20 cellular contexts compared by ENCODE assay signal in the genomic region with DNA sequence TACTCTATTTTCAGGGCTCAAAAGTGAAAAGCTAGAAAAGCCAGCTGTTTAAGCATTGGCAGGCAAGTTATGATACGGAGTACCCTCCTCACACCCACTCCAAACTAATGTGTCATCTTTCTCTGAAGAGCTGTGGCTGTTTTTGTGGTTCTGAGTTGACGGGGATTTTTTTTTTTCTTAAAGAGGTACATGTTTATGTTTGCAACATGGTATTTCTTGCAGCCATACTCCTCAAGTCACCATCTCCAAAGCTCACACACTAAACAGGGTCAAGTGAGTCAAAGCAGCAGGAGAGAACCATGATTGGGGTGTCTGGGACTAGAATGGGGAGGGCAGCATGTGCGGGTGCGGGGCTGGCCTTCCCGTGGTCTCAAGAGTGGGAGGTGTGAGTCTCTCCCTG.
A peak's percentile ranks its signal among the peaks of the same experiment; 100 is the strongest.
DNase-seq lines count a peak whose midpoint lies in the region; ATAC-seq and TF ChIP-seq lines count a peak whose summit lies in the region.
"Had no signal": no experiment of that assay in that cellular context is flagged by ENCODE, and none has a peak within 500 bp of the region (broad histone marks: within the 10 kb centered on the region; RNA-seq: fewer than 3 reads in every experiment).

No MANE protein-coding gene starts in this region.

- peaks cover 19% of the 10 kb centered on the region for H3F3A ChIP-seq in smooth muscle cell (ENCODE audit: low read depth)

- H3K4me1 ChIP-seq in smooth muscle cell (ENCODE audit: low read depth): no peaks in the 10 kb centered on the region
- H3K4me1 ChIP-seq in tibial artery: no peaks in the 10 kb centered on the region

- no peak for DNase-seq in activated naive CD4-positive, alpha-beta T cell treated with anti-CD3 and anti-CD28 coated beads, Interleukin-2, amount 10 ng/mL, durations not matched to agents 7 days and 5 days
- no peak for DNase-seq in activated naive CD4-positive, alpha-beta T cell treated with anti-CD3 and anti-CD28 coated beads for 36 hours
- DNase-seq in OCI-M1 (lab: John Stamatoyannopoulos, UW): peak; percentile 63
- DNase-seq in amniotic epithelial cell (ENCODE audit: low read depth): peak; percentile 7
- DNase-seq in smooth muscle cell (lab: John Stamatoyannopoulos, UW; ENCODE audit: unreplicated experiment): no peak
- DNase-seq in tibial artery: no peak
- DNase-seq in dorsolateral prefrontal cortex: no peak
- DNase-seq: endodermal cell; head of caudate nucleus; HFFc6; NCI-H187; nucleus accumbens; retina; stimulated activated CD4-positive, alpha-beta T cell treated with anti-CD3 and anti-CD28 coated beads, Interleukin-15, amount 100 ng/mL, for 24 hours; stimulated activated naive CD4-positive, alpha-beta T cell; T-helper 9 cell had no signal

- H4K20me1 ChIP-seq in smooth muscle cell (ENCODE audit: low read depth): no peaks in the 10 kb centered on the region

- no peak for ATAC-seq in HG02884 (IDR thresholded peaks at IDR 0.05; ENCODE audit: unreplicated experiment)

- peak overlapping the region; percentile 34 for H3K4me2 ChIP-seq in smooth muscle cell

- H3K9me3 ChIP-seq in smooth muscle cell (replicated peaks; ENCODE audit: low read depth): no peaks in the 10 kb centered on the region
- H3K9me3 ChIP-seq in tibial artery: no peaks in the 10 kb centered on the region

- no peak overlapping the region for H3K4me3 ChIP-seq in smooth muscle cell
- H3K4me3 ChIP-seq in tibial artery: no peak overlapping the region
- no peak overlapping the region for H3K4me3 ChIP-seq in dorsolateral prefrontal cortex
- H3K4me3 ChIP-seq: SK-N-MC had no signal

- H3K27ac ChIP-seq in smooth muscle cell (ENCODE audit: low read depth) (peak overlapping the region; percentile 10), tibial artery (no peak overlapping the region), dorsolateral prefrontal cortex (no peak overlapping the region)
- H3K27ac ChIP-seq: SK-N-MC had no signal

- CTCF ChIA-PET in activated naive CD4-positive, alpha-beta T cell treated with anti-CD3 and anti-CD28 coated beads, Interleukin-2, amount 10 ng/mL, durations not matched to agents 7 days and 5 days (lab: Charles Lee): no interaction called here
- CTCF ChIA-PET in activated naive CD4-positive, alpha-beta T cell treated with anti-CD3 and anti-CD28 coated beads for 36 hours (lab: Charles Lee): no interaction called here

- no peak overlapping the region for H3K9ac ChIP-seq in smooth muscle cell (ENCODE audit: low read depth)

- H3K27me3 ChIP-seq in smooth muscle cell (ENCODE audit: low read depth) (no peaks in the 10 kb centered on the region), tibial artery (no peaks in the 10 kb centered on the region), dorsolateral prefrontal cortex (no peaks in the 10 kb centered on the region)

- no peak overlapping the region for H3K4me3 Mint-ChIP-seq in activated naive CD4-positive, alpha-beta T cell treated with anti-CD3 and anti-CD28 coated beads, Interleukin-2, amount 10 ng/mL, durations not matched to agents 7 days and 5 days
- no peak overlapping the region for H3K4me3 Mint-ChIP-seq in activated naive CD4-positive, alpha-beta T cell treated with anti-CD3 and anti-CD28 coated beads for 36 hours
- H3K4me3 Mint-ChIP-seq: endodermal cell, HFFc6, type B pancreatic cell had no signal

- no peaks in the 10 kb centered on the region for H3K27me3 Mint-ChIP-seq in activated naive CD4-positive, alpha-beta T cell treated with anti-CD3 and anti-CD28 coated beads, Interleukin-2, amount 10 ng/mL, durations not matched to agents 7 days and 5 days
- H3K27me3 Mint-ChIP-seq in activated naive CD4-positive, alpha-beta T cell treated with anti-CD3 and anti-CD28 coated beads for 36 hours (ENCODE audit: low read depth): no peaks in the 10 kb centered on the region
- H3K27me3 Mint-ChIP-seq: type B pancreatic cell had no signal

- H3K9me3 Mint-ChIP-seq in activated naive CD4-positive, alpha-beta T cell treated with anti-CD3 and anti-CD28 coated beads, Interleukin-2, amount 10 ng/mL, durations not matched to agents 7 days and 5 days: peaks cover 6% of the 10 kb centered on the region
- peaks cover 16% of the 10 kb centered on the region for H3K9me3 Mint-ChIP-seq in activated naive CD4-positive, alpha-beta T cell treated with anti-CD3 and anti-CD28 coated beads for 36 hours

- H3K4me1 Mint-ChIP-seq in activated naive CD4-positive, alpha-beta T cell treated with anti-CD3 and anti-CD28 coated beads, Interleukin-2, amount 10 ng/mL, durations not matched to agents 7 days and 5 days: peaks cover 7% of the 10 kb centered on the region
- H3K4me1 Mint-ChIP-seq in activated naive CD4-positive, alpha-beta T cell treated with anti-CD3 and anti-CD28 coated beads for 36 hours (ENCODE audit: low read depth): peaks cover 2% of the 10 kb centered on the region

- H3K36me3 Mint-ChIP-seq in activated naive CD4-positive, alpha-beta T cell treated with anti-CD3 and anti-CD28 coated beads, Interleukin-2, amount 10 ng/mL, durations not matched to agents 7 days and 5 days: peaks cover 8% of the 10 kb centered on the region
- H3K36me3 Mint-ChIP-seq in activated naive CD4-positive, alpha-beta T cell treated with anti-CD3 and anti-CD28 coated beads for 36 hours (ENCODE audit: low read depth): peaks cover 15% of the 10 kb centered on the region
- H3K36me3 Mint-ChIP-seq: type B pancreatic cell had no signal

- no peaks in the 10 kb centered on the region for H3K36me3 ChIP-seq in smooth muscle cell (ENCODE audit: low read depth)
- H3K36me3 ChIP-seq in tibial artery: no peaks in the 10 kb centered on the region

- intact Hi-C loops in activated naive CD4-positive, alpha-beta T cell treated with anti-CD3 and anti-CD28 coated beads for 36 hours (cut with micrococcal nuclease): loop anchor here (5.0 kb wide), 1 partner anchor 107 kb away; no protein-coding TSS in a partner anchor
- intact Hi-C loops in tibial artery (cut with DNase I; ENCODE audit: low total_unique reads): no loop called here
- intact Hi-C loops in dorsolateral prefrontal cortex (cut with DNase I): no loop called here

- WGBS in smooth muscle cell (ENCODE audit: low lambda C conversion rate): 49% methylated on average over 5 of the region's 5 CpGs

- no peak overlapping the region for H2AFZ ChIP-seq in smooth muscle cell (ENCODE audit: low read depth)

- H3K27ac Mint-ChIP-seq in activated naive CD4-positive, alpha-beta T cell treated with anti-CD3 and anti-CD28 coated beads, Interleukin-2, amount 10 ng/mL, durations not matched to agents 7 days and 5 days: peak overlapping the region; percentile 58
- H3K27ac Mint-ChIP-seq in activated naive CD4-positive, alpha-beta T cell treated with anti-CD3 and anti-CD28 coated beads for 36 hours: no peak overlapping the region
- H3K27ac Mint-ChIP-seq: activated T-helper 2 cell treated with anti-CD3 and anti-CD28 coated beads, Interferon-gamma antibody, Interleukin-2, Interleukin-4, amounts not matched to agents 10 μg/mL and 5 μg/mL and 100 μg/mL, durations not matched to agents 14 hours and 24 hours and 36 hours; endodermal cell; HFFc6; type B pancreatic cell had no signal

- TF ChIP-seq CTCF in smooth muscle cell (IDR thresholded peaks at IDR 0.05; ENCODE audit: borderline replicate concordance, insufficient read depth, poor library complexity, severe bottlenecking) (no peak), tibial artery (IDR thresholded peaks at IDR 0.05) (no peak), dorsolateral prefrontal cortex (IDR thresholded peaks at IDR 0.05 in 54 of 56, conservative IDR thresholded peaks at IDR 0.05 in 2 of 56; ENCODE audit: low read depth in 1 of 56, partially characterized antibody in 56 of 56) (no peak)

- H3K79me2 ChIP-seq in smooth muscle cell (ENCODE audit: low read depth): no peaks in the 10 kb centered on the region

Comparison
In these comparisons a context has a peak if more than half of its experiments do, and no peak if none do; other contexts are left out.
1. DNase-seq: peak in OCI-M1 (single experiment) and amniotic epithelial cell (single experiment); none in activated naive CD4-positive, alpha-beta T cell treated with anti-CD3 and anti-CD28 coated beads, Interleukin-2, amount 10 ng/mL, durations not matched to agents 7 days and 5 days (single experiment), activated naive CD4-positive, alpha-beta T cell treated with anti-CD3 and anti-CD28 coated beads for 36 hours (single experiment), smooth muscle cell (single experiment), tibial artery (0 of 2) and dorsolateral prefrontal cortex (0 of 10).